1 cellular context compared by ENCODE assay signal in the genomic region with DNA sequence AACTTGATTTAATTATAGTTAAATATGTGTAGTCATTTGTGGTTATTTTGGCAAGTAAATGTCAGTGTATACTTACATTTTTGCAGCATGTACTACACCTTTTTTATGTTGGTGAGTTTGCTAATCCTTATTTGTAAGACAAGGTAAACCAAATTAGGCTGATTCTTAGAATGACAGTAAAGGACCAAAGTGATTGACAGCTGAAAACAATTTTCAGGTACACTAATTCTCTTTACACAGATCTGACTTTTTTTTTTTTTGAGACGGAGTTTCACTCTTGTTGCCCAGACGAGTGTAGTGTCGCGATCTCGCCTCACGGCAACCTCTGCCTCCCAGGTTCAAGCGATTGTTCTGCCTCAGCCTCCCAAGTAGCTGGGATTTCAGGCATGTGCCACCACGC.
TF ChIP-seq lines count a peak whose summit lies in the region.

No MANE protein-coding gene starts in this region.

TF ChIP-seq in GM23338, 12 proteins besides CTCF, POLR2A, EP300 and RAD21 (continued from another document):
- TF ChIP-seq ETS1 (IDR thresholded peaks at IDR 0.05) = no peak
- no peak for TF ChIP-seq EZH2phosphoT487 (IDR thresholded peaks at IDR 0.05; ENCODE audit: unreplicated experiment)
- TF ChIP-seq CREB1 (CRISPR knock-in tag; IDR thresholded peaks at IDR 0.05; ENCODE audit: low read depth) = no peak
- TF ChIP-seq ZNF462 (CRISPR knock-in tag; IDR thresholded peaks at IDR 0.05) = no peak
- TF ChIP-seq NANOG (IDR thresholded peaks at IDR 0.05; ENCODE audit: borderline replicate concordance) = no peak
